18 cellular contexts compared by ENCODE assay signal in the genomic region with DNA sequence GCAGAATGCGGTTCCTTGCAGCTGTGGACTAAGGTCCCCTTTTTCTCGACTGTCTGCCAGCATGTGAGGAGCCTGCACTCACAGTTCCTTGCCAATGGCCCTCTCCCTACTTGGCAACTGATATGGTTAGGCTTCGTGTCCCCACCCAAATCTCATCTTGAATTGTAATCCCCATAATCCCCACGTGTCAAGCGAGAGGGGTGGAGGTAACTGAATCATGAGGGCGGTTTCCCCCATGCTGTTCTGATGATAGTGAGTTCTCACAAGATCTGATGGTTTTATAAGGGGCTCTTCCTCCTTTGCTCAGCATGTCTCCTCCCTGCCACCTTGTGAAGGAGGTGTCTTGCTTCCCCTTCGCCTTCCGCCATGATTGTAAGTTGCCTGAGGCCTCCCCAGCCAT. TPM values are rescaled to one million over a fixed set of nuclear protein-coding genes. Genes with fewer than 3 reads are reported as not detected.
DNase-seq lines count a peak whose midpoint lies in the region; ATAC-seq and TF ChIP-seq lines count a peak whose summit lies in the region.
"Had no signal": no experiment of that assay in that cellular context is flagged by ENCODE, and none has a peak within 500 bp of the region (broad histone marks: within the 10 kb centered on the region; RNA-seq: fewer than 3 reads in every experiment).

No MANE protein-coding gene starts in this region.

- no peaks in the 10 kb centered on the region for H3K27me3 Mint-ChIP-seq in activated CD8-positive, alpha-beta T cell treated with anti-CD3 and anti-CD28 coated beads for 36 hours
- H3K27me3 Mint-ChIP-seq in activated CD8-positive, alpha-beta T cell treated with anti-CD3 and anti-CD28 coated beads, Interleukin-2, amount 10 ng/mL, durations not matched to agents 7 days and 5 days (ENCODE audit: low read depth) = no peaks in the 10 kb centered on the region
- no peaks in the 10 kb centered on the region for H3K27me3 Mint-ChIP-seq in glutamatergic neuron (ENCODE audit: unreplicated experiment)
- H3K27me3 Mint-ChIP-seq: CD4-positive, alpha-beta T cell had no signal

- POLR2A ChIA-PET in activated CD8-positive, alpha-beta T cell treated with anti-CD3 and anti-CD28 coated beads for 36 hours (lab: Charles Lee) = no interaction called here
- POLR2A ChIA-PET in activated CD8-positive, alpha-beta T cell treated with anti-CD3 and anti-CD28 coated beads, Interleukin-2, amount 10 ng/mL, durations not matched to agents 7 days and 5 days (lab: Charles Lee) = no interaction called here

- H3K9me3 ChIP-seq in stomach (no peaks in the 10 kb centered on the region), aorta (ENCODE audit: control insufficient read depth, low read length) (no peaks in the 10 kb centered on the region)
- H3K9me3 ChIP-seq: BE2C had no signal

- DNase-seq in activated CD8-positive, alpha-beta T cell treated with anti-CD3 and anti-CD28 coated beads for 36 hours = no peak
- no peak for DNase-seq in activated CD8-positive, alpha-beta T cell treated with anti-CD3 and anti-CD28 coated beads, Interleukin-2, amount 10 ng/mL, durations not matched to agents 7 days and 5 days
- DNase-seq in glutamatergic neuron (no peak), stomach (peak; percentile 17), aorta (no peak)
- DNase-seq: BE2C; Calu3; CD4-positive, alpha-beta T cell; DMS53; Kasumi-1; MM.1S; NCI-H1092 treated with DMSO at 0.1 percent for 48 hours; NCI-H1694; NCI-H510A treated with DMSO at 0.1 percent for 48 hours had no signal

- H3K4me1 ChIP-seq in stomach = peaks cover 3 to 21% (median 11%) of the 10 kb centered on the region in 4 donors
- H3K4me1 ChIP-seq in aorta (ENCODE audit: control insufficient read depth in 1 of 2, insufficient read depth in 2 of 2, low read length in 2 of 2) = no peaks in the 10 kb centered on the region
- H3K4me1 ChIP-seq: BE2C had no signal

- H3K36me3 Mint-ChIP-seq in activated CD8-positive, alpha-beta T cell treated with anti-CD3 and anti-CD28 coated beads for 36 hours (ENCODE audit: low read depth) = peaks cover 38% of the 10 kb centered on the region
- peaks cover 33% of the 10 kb centered on the region for H3K36me3 Mint-ChIP-seq in activated CD8-positive, alpha-beta T cell treated with anti-CD3 and anti-CD28 coated beads, Interleukin-2, amount 10 ng/mL, durations not matched to agents 7 days and 5 days (ENCODE audit: low read depth)
- H3K36me3 Mint-ChIP-seq in glutamatergic neuron (ENCODE audit: unreplicated experiment) = peaks cover 4% of the 10 kb centered on the region

- H3K4me3 ChIP-seq in stomach (no peak overlapping the region), aorta (ENCODE audit: low read length in 2 of 2) (no peak overlapping the region)

- TF ChIP-seq EP300 in stomach (IDR thresholded peaks at IDR 0.05) = no peak

- ATAC-seq in activated CD8-positive, alpha-beta T cell treated with anti-CD3 and anti-CD28 coated beads for 36 hours = no peak
- ATAC-seq in activated CD8-positive, alpha-beta T cell treated with anti-CD3 and anti-CD28 coated beads, Interleukin-2, amount 10 ng/mL, durations not matched to agents 7 days and 5 days = no peak
- ATAC-seq in GM19463 (IDR thresholded peaks at IDR 0.05; ENCODE audit: unreplicated experiment) (no peak), aorta (ENCODE audit: low FRiP score) (no peak)
- ATAC-seq: Right ventricle myocardium inferior had no signal

- H3K27me3 ChIP-seq in stomach = no peaks in the 10 kb centered on the region
- no peaks in the 10 kb centered on the region for H3K27me3 ChIP-seq in aorta (ENCODE audit: control insufficient read depth in 1 of 2, insufficient read depth in 2 of 2, low read length in 1 of 2)
- H3K27me3 ChIP-seq: BE2C had no signal

- H3K9me3 Mint-ChIP-seq in activated CD8-positive, alpha-beta T cell treated with anti-CD3 and anti-CD28 coated beads for 36 hours = no peaks in the 10 kb centered on the region
- no peaks in the 10 kb centered on the region for H3K9me3 Mint-ChIP-seq in activated CD8-positive, alpha-beta T cell treated with anti-CD3 and anti-CD28 coated beads, Interleukin-2, amount 10 ng/mL, durations not matched to agents 7 days and 5 days (ENCODE audit: insufficient read depth)
- peaks cover 3% of the 10 kb centered on the region for H3K9me3 Mint-ChIP-seq in glutamatergic neuron (ENCODE audit: unreplicated experiment)
- H3K9me3 Mint-ChIP-seq: CD4-positive, alpha-beta T cell had no signal

- H3K4me3 Mint-ChIP-seq in activated CD8-positive, alpha-beta T cell treated with anti-CD3 and anti-CD28 coated beads for 36 hours = no peak overlapping the region
- H3K4me3 Mint-ChIP-seq in activated CD8-positive, alpha-beta T cell treated with anti-CD3 and anti-CD28 coated beads, Interleukin-2, amount 10 ng/mL, durations not matched to agents 7 days and 5 days = no peak overlapping the region
- no peak overlapping the region for H3K4me3 Mint-ChIP-seq in glutamatergic neuron (ENCODE audit: unreplicated experiment)
- H3K4me3 Mint-ChIP-seq: CD4-positive, alpha-beta T cell had no signal

- peaks cover 3% of the 10 kb centered on the region for H3K4me1 Mint-ChIP-seq in activated CD8-positive, alpha-beta T cell treated with anti-CD3 and anti-CD28 coated beads for 36 hours (ENCODE audit: low read depth)
- H3K4me1 Mint-ChIP-seq in activated CD8-positive, alpha-beta T cell treated with anti-CD3 and anti-CD28 coated beads, Interleukin-2, amount 10 ng/mL, durations not matched to agents 7 days and 5 days (ENCODE audit: low read depth) = no peaks in the 10 kb centered on the region
- no peaks in the 10 kb centered on the region for H3K4me1 Mint-ChIP-seq in glutamatergic neuron (ENCODE audit: low read depth, unreplicated experiment)

- WGBS in stomach, 5 donors = 64 to 76% (median 70%) methylated on average over 8 of the region's 8 CpGs
- WGBS in aorta, 2 donors = 79 to 81% methylated on average over 8 of the region's 8 CpGs

- intact Hi-C loops in activated CD8-positive, alpha-beta T cell treated with anti-CD3 and anti-CD28 coated beads for 36 hours (cut with micrococcal nuclease) = no loop called here
- intact Hi-C loops in stomach (cut with DNase I; ENCODE audit: low total_unique reads) (loop anchor here (10.0 kb wide), 1 partner anchor 87 kb away; no protein-coding TSS in a partner anchor), aorta (cut with DNase I) (loop anchor here in 1 of 2 donors (10.0 kb wide), 1 partner anchor 343 kb away; no protein-coding TSS in a partner anchor)

- H3K27ac ChIP-seq in stomach = no peak overlapping the region
- no peak overlapping the region for H3K27ac ChIP-seq in aorta (ENCODE audit: low read depth in 1 of 2, low read length in 2 of 2)
- H3K27ac ChIP-seq: 22Rv1 had no signal

- CTCF ChIA-PET in activated CD8-positive, alpha-beta T cell treated with anti-CD3 and anti-CD28 coated beads for 36 hours (lab: Charles Lee) = interaction anchor here (1.0 to 3.0 kb wide), 4 partner anchors 8 to 126 kb away, joined by 3 to 16 read pairs (median 4); no protein-coding TSS in a partner anchor
- CTCF ChIA-PET in activated CD8-positive, alpha-beta T cell treated with anti-CD3 and anti-CD28 coated beads, Interleukin-2, amount 10 ng/mL, durations not matched to agents 7 days and 5 days (lab: Charles Lee) = interaction anchor here (1.3 kb wide), 1 partner anchor 10 kb away, joined by 7 read pairs; no protein-coding TSS in a partner anchor

- H3K27ac Mint-ChIP-seq in activated CD8-positive, alpha-beta T cell treated with anti-CD3 and anti-CD28 coated beads for 36 hours = peak overlapping the region; percentile 17
- H3K27ac Mint-ChIP-seq in activated CD8-positive, alpha-beta T cell treated with anti-CD3 and anti-CD28 coated beads, Interleukin-2, amount 10 ng/mL, durations not matched to agents 7 days and 5 days = no peak overlapping the region
- H3K27ac Mint-ChIP-seq in glutamatergic neuron (ENCODE audit: unreplicated experiment) = peak overlapping the region; percentile 41
- H3K27ac Mint-ChIP-seq: CD4-positive, alpha-beta T cell had no signal

- peaks cover 39 to 63% (median 58%) of the 10 kb centered on the region in 4 donors for H3K36me3 ChIP-seq in stomach
- H3K36me3 ChIP-seq in aorta (ENCODE audit: control insufficient read depth in 1 of 2, insufficient read depth in 2 of 2, low read length in 1 of 2) = peaks cover 2 to 11% of the 10 kb centered on the region in 2 donors

- TF ChIP-seq CTCF in activated CD8-positive, alpha-beta T cell treated with anti-CD3 and anti-CD28 coated beads for 36 hours (IDR thresholded peaks at IDR 0.05) = no peak
- TF ChIP-seq CTCF in glutamatergic neuron (IDR thresholded peaks at IDR 0.05; ENCODE audit: partially characterized antibody, unreplicated experiment) (no peak), stomach (IDR thresholded peaks at IDR 0.05) (no peak)

- no peak for TF ChIP-seq POLR2A in stomach (IDR thresholded peaks at IDR 0.05)

RNA-seq across cellular contexts. Expression of a gene that starts 19.9 kb away (rescaled TPM):
- 10 to 100 TPM; 53.3 to 53.4 TPM for total RNA-seq in activated CD8-positive, alpha-beta T cell treated with anti-CD3 and anti-CD28 coated beads for 36 hours
- 10 to 100 TPM; 47.8 to 53.8 TPM for total RNA-seq in activated CD8-positive, alpha-beta T cell treated with anti-CD3 and anti-CD28 coated beads, Interleukin-2, amount 10 ng/mL, durations not matched to agents 7 days and 5 days
- total RNA-seq in glutamatergic neuron (ENCODE audit: unreplicated experiment) (129 TPM), stomach (100 to 1,000 TPM in 1 of 5 donors, 10 to 100 TPM in 4; 14.0 to 146 (median 37.7) TPM), aorta (10 to 100 TPM; 26.7 to 27.4 TPM)
- polyA plus RNA-seq in stomach (10 to 100 TPM; 18.6 to 35.9 (median 29.6) TPM), aorta (10 to 100 TPM; 16.3 to 21.6 TPM)

RNA-seq across cellular contexts. Expression of a gene that starts 20.0 kb away (rescaled TPM):
- total RNA-seq in activated CD8-positive, alpha-beta T cell treated with anti-CD3 and anti-CD28 coated beads for 36 hours = 10 to 100 TPM; 39.3 to 39.6 TPM
- 10 to 100 TPM; 38.2 to 40.4 TPM for total RNA-seq in activated CD8-positive, alpha-beta T cell treated with anti-CD3 and anti-CD28 coated beads, Interleukin-2, amount 10 ng/mL, durations not matched to agents 7 days and 5 days
- 45.1 TPM for total RNA-seq in glutamatergic neuron (ENCODE audit: unreplicated experiment)
- 100 to 1,000 TPM in 1 of 5 donors, 10 to 100 TPM in 4; 40.6 to 108 (median 58.9) TPM for total RNA-seq in stomach
- 10 to 100 TPM; 56.4 to 79.3 (median 74.5) TPM for polyA plus RNA-seq in stomach
- total RNA-seq in aorta = 10 to 100 TPM; 22.0 to 29.4 TPM
- polyA plus RNA-seq in aorta = 10 to 100 TPM; 28.9 to 48.2 TPM

RNA-seq across cellular contexts. Expression of a gene that starts 22.7 kb away (rescaled TPM):
- total RNA-seq in activated CD8-positive, alpha-beta T cell treated with anti-CD3 and anti-CD28 coated beads for 36 hours = 1 to 10 TPM; 2.1 to 2.9 TPM
- under 1 TPM in 1 of 2 experiments, not detected in 1; 0.50 TPM for total RNA-seq in activated CD8-positive, alpha-beta T cell treated with anti-CD3 and anti-CD28 coated beads, Interleukin-2, amount 10 ng/mL, durations not matched to agents 7 days and 5 days
- total RNA-seq in glutamatergic neuron (ENCODE audit: unreplicated experiment) = not detected
- not detected for total RNA-seq in stomach
- polyA plus RNA-seq in stomach = 1 to 10 TPM in 1 of 3 donors, not detected in 2; 3.9 TPM
- total RNA-seq in aorta = under 1 TPM in 1 of 2 donors, not detected in 1; 0.94 TPM
- not detected for polyA plus RNA-seq in aorta
- total RNA-seq: Calu3; CD4-positive, alpha-beta T cell; Right ventricle myocardium inferior had no signal
- polyA plus RNA-seq: AG04450 had no signal

RNA-seq across cellular contexts. Expression of a gene that starts 35.2 kb away (rescaled TPM):
- 10 to 100 TPM; 62.4 to 63.0 TPM for total RNA-seq in activated CD8-positive, alpha-beta T cell treated with anti-CD3 and anti-CD28 coated beads for 36 hours
- total RNA-seq in activated CD8-positive, alpha-beta T cell treated with anti-CD3 and anti-CD28 coated beads, Interleukin-2, amount 10 ng/mL, durations not matched to agents 7 days and 5 days = 10 to 100 TPM; 57.0 to 58.3 TPM
- total RNA-seq in glutamatergic neuron (ENCODE audit: unreplicated experiment) = 48.1 TPM
- 100 to 1,000 TPM in 2 of 5 donors, 10 to 100 TPM in 3; 60.0 to 162 (median 84.4) TPM for total RNA-seq in stomach
- 10 to 100 TPM; 31.8 to 56.1 (median 48.9) TPM for polyA plus RNA-seq in stomach
- 10 to 100 TPM; 43.8 to 49.7 TPM for total RNA-seq in aorta
- 10 to 100 TPM; 49.3 to 55.3 TPM for polyA plus RNA-seq in aorta

RNA-seq across cellular contexts. Expression of a gene that starts 55.0 kb away (rescaled TPM):
- total RNA-seq in activated CD8-positive, alpha-beta T cell treated with anti-CD3 and anti-CD28 coated beads for 36 hours = under 1 TPM in 1 of 2 experiments, not detected in 1; 0.09 TPM
- not detected for total RNA-seq in activated CD8-positive, alpha-beta T cell treated with anti-CD3 and anti-CD28 coated beads, Interleukin-2, amount 10 ng/mL, durations not matched to agents 7 days and 5 days
- not detected for total RNA-seq in glutamatergic neuron (ENCODE audit: unreplicated experiment)
- 10 to 100 TPM in 1 of 5 donors, 1 to 10 TPM in 2, not detected in 2; 1.3 to 43.8 (median 7.1) TPM for total RNA-seq in stomach
- polyA plus RNA-seq in stomach = 10 to 100 TPM in 1 of 3 donors, 1 to 10 TPM in 2; 3.2 to 11.5 (median 6.4) TPM
- total RNA-seq in aorta = 10 to 100 TPM; 45.5 to 47.5 TPM
- polyA plus RNA-seq in aorta = 10 to 100 TPM; 17.5 to 62.5 TPM
- total RNA-seq: CD4-positive, alpha-beta T cell had no signal
